ENCODE assay signal across 8 cellular contexts in genomic region chr11:119085523-119085878, GRCh38. TPM values are rescaled to one million over a fixed set of nuclear protein-coding genes. Genes with fewer than 3 reads are reported as not detected.
DNase-seq lines count a peak whose midpoint lies in the region; ATAC-seq and TF ChIP-seq lines count a peak whose summit lies in the region.

No MANE protein-coding gene starts in this region.

- no peaks in the 10 kb centered on the region for H3K27me3 Mint-ChIP-seq in activated CD4-positive, alpha-beta memory T cell treated with anti-CD3 and anti-CD28 coated beads, Interleukin-2, amount 10 ng/mL, durations not matched to agents 7 days and 5 days
- H3K27me3 Mint-ChIP-seq in glutamatergic neuron (ENCODE audit: unreplicated experiment) = peaks cover 4% of the 10 kb centered on the region

- H3K27ac Mint-ChIP-seq in activated CD4-positive, alpha-beta memory T cell treated with anti-CD3 and anti-CD28 coated beads, Interleukin-2, amount 10 ng/mL, durations not matched to agents 7 days and 5 days = peak overlapping the region; percentile 91
- H3K27ac Mint-ChIP-seq in glutamatergic neuron (ENCODE audit: unreplicated experiment) = peak overlapping the region; percentile 90

- ATAC-seq in HG02981 (IDR thresholded peaks at IDR 0.05; ENCODE audit: unreplicated experiment) = peak; percentile 5

- TF ChIP-seq CTCF in GM12864 (IDR thresholded peaks at IDR 0.05; ENCODE audit: low read depth, low read length, missing control alignments) (no peak), glutamatergic neuron (IDR thresholded peaks at IDR 0.05; ENCODE audit: partially characterized antibody, unreplicated experiment) (no peak)

- no peaks in the 10 kb centered on the region for H3K9me3 Mint-ChIP-seq in activated CD4-positive, alpha-beta memory T cell treated with anti-CD3 and anti-CD28 coated beads, Interleukin-2, amount 10 ng/mL, durations not matched to agents 7 days and 5 days
- H3K9me3 Mint-ChIP-seq in glutamatergic neuron (ENCODE audit: unreplicated experiment) = peaks cover 6% of the 10 kb centered on the region

- DNase-seq in GM12864 (ENCODE audit: low read depth) (no peak), glutamatergic neuron (no peak), A172 (ENCODE audit: low spot score) (no peak), iPS-NIHi7 (ENCODE audit: extremely low spot score) (no peak)
- DNase-seq in activated CD4-positive, alpha-beta memory T cell treated with anti-CD3 and anti-CD28 coated beads, Interleukin-2, amount 10 ng/mL, durations not matched to agents 7 days and 5 days = no peak
- no peak for DNase-seq in NK-92 treated with Interleukin-12 subunit alpha and Interleukin-12 subunit beta, amount 100 ng/mL, for 24 hours (lab: John Stamatoyannopoulos, UW)

- peaks cover 52% of the 10 kb centered on the region for H3K4me1 Mint-ChIP-seq in activated CD4-positive, alpha-beta memory T cell treated with anti-CD3 and anti-CD28 coated beads, Interleukin-2, amount 10 ng/mL, durations not matched to agents 7 days and 5 days
- H3K4me1 Mint-ChIP-seq in glutamatergic neuron (ENCODE audit: low read depth, unreplicated experiment) = no peaks in the 10 kb centered on the region

- H3K27ac ChIP-seq in skin epidermis = peak overlapping the region in 20 of 21 experiments; percentile 60 to 95 (median 84)

- H3K36me3 Mint-ChIP-seq in activated CD4-positive, alpha-beta memory T cell treated with anti-CD3 and anti-CD28 coated beads, Interleukin-2, amount 10 ng/mL, durations not matched to agents 7 days and 5 days (ENCODE audit: low read depth) = peaks cover 19% of the 10 kb centered on the region
- H3K36me3 Mint-ChIP-seq in glutamatergic neuron (ENCODE audit: unreplicated experiment) = no peaks in the 10 kb centered on the region

- CTCF ChIA-PET in activated CD4-positive, alpha-beta memory T cell treated with anti-CD3 and anti-CD28 coated beads, Interleukin-2, amount 10 ng/mL, durations not matched to agents 7 days and 5 days (lab: Charles Lee) = interaction anchor here (0.6 to 2.8 kb wide), 10 partner anchors 10 to 236 kb away, joined by 3 to 21 read pairs (median 9); partner anchors contain the start of genes CBL, DPAGT1 and VPS11

- H3K4me3 ChIP-seq in GM12864 (ENCODE audit: low read depth, low read length) (peak overlapping the region; percentile 80), skin epidermis (peak overlapping the region; percentile 47 to 79 (median 60))

- peak overlapping the region; percentile 98 for H3K4me3 Mint-ChIP-seq in activated CD4-positive, alpha-beta memory T cell treated with anti-CD3 and anti-CD28 coated beads, Interleukin-2, amount 10 ng/mL, durations not matched to agents 7 days and 5 days
- H3K4me3 Mint-ChIP-seq in glutamatergic neuron (ENCODE audit: unreplicated experiment) = peak overlapping the region; percentile 98

- POLR2A ChIA-PET in activated CD4-positive, alpha-beta memory T cell treated with anti-CD3 and anti-CD28 coated beads, Interleukin-2, amount 10 ng/mL, durations not matched to agents 7 days and 5 days (lab: Charles Lee) = interaction anchor here (0.7 to 6.7 kb wide), 15 partner anchors 10 to 253 kb away, joined by 3 to 121 read pairs (median 8); partner anchors contain the start of genes C2CD2L, CBL, CENATAC and DPAGT1

RNA-seq across cellular contexts. Expression of gene HMBS, which starts 0.8 kb away (rescaled TPM):
- total RNA-seq in activated CD4-positive, alpha-beta memory T cell treated with anti-CD3 and anti-CD28 coated beads, Interleukin-2, amount 10 ng/mL, durations not matched to agents 7 days and 5 days = 10 to 100 TPM; 17.3 to 18.8 TPM
- 30.4 TPM for total RNA-seq in glutamatergic neuron (ENCODE audit: unreplicated experiment)
- total RNA-seq in A172 (2014; rRNA removed; shearing (Covaris generic)) = 2.7 and 6.6 TPM in 2 replicates

RNA-seq across cellular contexts. Expression of gene DPAGT1, which starts 16.2 kb away (rescaled TPM):
- 10 to 100 TPM; 57.3 to 58.4 TPM for total RNA-seq in activated CD4-positive, alpha-beta memory T cell treated with anti-CD3 and anti-CD28 coated beads, Interleukin-2, amount 10 ng/mL, durations not matched to agents 7 days and 5 days
- 36.1 TPM for total RNA-seq in glutamatergic neuron (ENCODE audit: unreplicated experiment)
- total RNA-seq in A172 (2014; rRNA removed; shearing (Covaris generic)) = 9.8 and 10.5 TPM in 2 replicates

RNA-seq across cellular contexts. Expression of gene VPS11, which starts 17.9 kb away (rescaled TPM):
- 10 to 100 TPM; 30.6 to 36.1 TPM for total RNA-seq in activated CD4-positive, alpha-beta memory T cell treated with anti-CD3 and anti-CD28 coated beads, Interleukin-2, amount 10 ng/mL, durations not matched to agents 7 days and 5 days
- 32.7 TPM for total RNA-seq in glutamatergic neuron (ENCODE audit: unreplicated experiment)
- 13.5 and 16.5 TPM in 2 replicates for total RNA-seq in A172 (2014; rRNA removed; shearing (Covaris generic))

RNA-seq across cellular contexts. Expression of gene C2CD2L, which starts 21.6 kb away (rescaled TPM):
- 10 to 100 TPM; 28.5 to 29.2 TPM for total RNA-seq in activated CD4-positive, alpha-beta memory T cell treated with anti-CD3 and anti-CD28 coated beads, Interleukin-2, amount 10 ng/mL, durations not matched to agents 7 days and 5 days
- 32.8 TPM for total RNA-seq in glutamatergic neuron (ENCODE audit: unreplicated experiment)
- 4.7 and 7.2 TPM in 2 replicates for total RNA-seq in A172 (2014; rRNA removed; shearing (Covaris generic))

RNA-seq across cellular contexts. Expression of gene HYOU1, which starts 28.5 kb away (rescaled TPM):
- 100 to 1,000 TPM; 123 to 125 TPM for total RNA-seq in activated CD4-positive, alpha-beta memory T cell treated with anti-CD3 and anti-CD28 coated beads, Interleukin-2, amount 10 ng/mL, durations not matched to agents 7 days and 5 days
- 193 TPM for total RNA-seq in glutamatergic neuron (ENCODE audit: unreplicated experiment)
- 112 and 125 TPM in 2 replicates for total RNA-seq in A172 (2014; rRNA removed; shearing (Covaris generic))
